8 cellular contexts compared by ENCODE assay signal in the genomic region with DNA sequence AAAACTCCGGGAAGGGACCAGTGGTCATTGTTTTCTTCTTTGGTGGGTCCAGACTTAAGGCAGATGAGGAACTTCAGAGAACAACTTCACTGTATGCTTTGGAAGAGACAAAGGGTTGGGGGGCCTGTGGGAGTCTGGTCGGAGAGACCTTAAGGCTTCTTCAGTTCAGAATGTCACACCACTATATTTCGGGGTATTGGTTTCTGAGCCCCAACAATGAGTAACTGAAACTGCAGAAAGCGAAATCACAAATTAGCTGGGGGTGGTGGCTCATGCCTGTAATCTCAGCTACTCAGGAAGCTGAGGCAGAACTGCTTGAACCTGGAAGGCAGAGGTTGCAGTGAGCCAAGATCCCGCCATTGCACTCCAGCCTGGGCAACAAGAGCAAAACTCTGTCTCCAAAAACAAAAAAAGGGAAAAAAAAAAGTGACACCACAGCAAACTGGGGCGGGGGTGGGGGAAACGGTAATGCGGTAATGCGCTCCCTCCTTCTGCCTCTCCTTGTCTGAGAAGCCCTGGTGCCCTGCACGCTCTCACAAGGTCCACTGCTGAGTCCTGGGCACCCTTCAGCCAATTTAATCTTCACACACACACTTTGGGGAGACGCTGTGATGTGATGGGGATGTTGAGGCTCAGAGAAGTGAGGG. TPM values are rescaled to one million over a fixed set of nuclear protein-coding genes. Genes with fewer than 3 reads are reported as not detected.
DNase-seq lines count a peak whose midpoint lies in the region; ATAC-seq and TF ChIP-seq lines count a peak whose summit lies in the region.
"Had no signal": no experiment of that assay in that cellular context is flagged by ENCODE, and none has a peak within 500 bp of the region (broad histone marks: within the 10 kb centered on the region; RNA-seq: fewer than 3 reads in every experiment).

No MANE protein-coding gene starts in this region.

- H3K36me3 Mint-ChIP-seq in dendritic cell treated with granulocyte-macrophage colony-stimulating factor and Interleukin-4, amounts not matched to agents 40 ng/mL and 50 ng/mL, for 4 days (ENCODE audit: low read depth), result peaks cover 6% of the 10 kb centered on the region

- H3K36me3 ChIP-seq in gastrocnemius medialis (no peaks in the 10 kb centered on the region), mucosa of descending colon (ENCODE audit: low read depth) (no peaks in the 10 kb centered on the region)

- intact Hi-C loops in dendritic cell treated with granulocyte-macrophage colony-stimulating factor and Interleukin-4, amounts not matched to agents 40 ng/mL and 50 ng/mL, for 4 days (cut with micrococcal nuclease), result no loop called here
- intact Hi-C loops in gastrocnemius medialis (cut with DNase I; ENCODE audit: low total_unique reads) (loop anchor here (1.0 to 5.0 kb wide), 2 partner anchors 27 to 279 kb away; no protein-coding TSS in a partner anchor), mucosa of descending colon (cut with DNase I, micrococcal nuclease) (no loop called here), left colon (cut with DNase I, micrococcal nuclease) (loop anchor here in 1 of 2 donors (10.0 kb wide), 1 partner anchor 281 kb away; no protein-coding TSS in a partner anchor)

- in situ Hi-C loops in gastrocnemius medialis (cut with MboI; ENCODE audit: low sequenced_read_pairs in 4 of 4), result no loop called here

- peak overlapping the region in 3 of 4 donors; percentile 49 to 98 (median 90) for H3K27ac ChIP-seq in gastrocnemius medialis

- H3K4me3 ChIP-seq in gastrocnemius medialis (no peak overlapping the region), mucosa of descending colon (no peak overlapping the region)

- peaks cover 57% of the 10 kb centered on the region for H3K4me1 Mint-ChIP-seq in dendritic cell treated with granulocyte-macrophage colony-stimulating factor and Interleukin-4, amounts not matched to agents 40 ng/mL and 50 ng/mL, for 4 days (ENCODE audit: low read depth)

- no peak overlapping the region for H3K4me3 Mint-ChIP-seq in dendritic cell treated with granulocyte-macrophage colony-stimulating factor and Interleukin-4, amounts not matched to agents 40 ng/mL and 50 ng/mL, for 4 days

- H3K9me3 Mint-ChIP-seq in dendritic cell treated with granulocyte-macrophage colony-stimulating factor and Interleukin-4, amounts not matched to agents 40 ng/mL and 50 ng/mL, for 4 days, result no peaks in the 10 kb centered on the region

- H3K9me3 ChIP-seq in gastrocnemius medialis (no peaks in the 10 kb centered on the region), mucosa of descending colon (no peaks in the 10 kb centered on the region)

- DNase-seq in gastrocnemius medialis (no peak), mucosa of descending colon (no peak), left colon (no peak)

- H3K4me1 ChIP-seq in gastrocnemius medialis (peaks cover 29 to 37% of the 10 kb centered on the region in 2 donors), mucosa of descending colon (ENCODE audit: low read depth) (peaks cover 30% of the 10 kb centered on the region)

- TF ChIP-seq CTCF in gastrocnemius medialis (IDR thresholded peaks at IDR 0.05 in 4 of 5, conservative IDR thresholded peaks at IDR 0.05 in 1 of 5) (no peak), mucosa of descending colon (IDR thresholded peaks at IDR 0.05) (no peak)

- peak overlapping the region; percentile 53 for H3K27ac Mint-ChIP-seq in dendritic cell treated with granulocyte-macrophage colony-stimulating factor and Interleukin-4, amounts not matched to agents 40 ng/mL and 50 ng/mL, for 4 days

- no peaks in the 10 kb centered on the region for H3K27me3 ChIP-seq in gastrocnemius medialis

- peak; percentile 32 for ATAC-seq in GM18517 (IDR thresholded peaks at IDR 0.05; ENCODE audit: unreplicated experiment)
- ATAC-seq in HG02870 (IDR thresholded peaks at IDR 0.05; ENCODE audit: unreplicated experiment), result peak; percentile 28
- ATAC-seq in gastrocnemius medialis, result no peak
- no peak for ATAC-seq in mucosa of descending colon
- ATAC-seq in GM19397 (IDR thresholded peaks at IDR 0.05; ENCODE audit: unreplicated experiment), result no peak
- no peak for ATAC-seq in left colon

- H3K27me3 Mint-ChIP-seq in dendritic cell treated with granulocyte-macrophage colony-stimulating factor and Interleukin-4, amounts not matched to agents 40 ng/mL and 50 ng/mL, for 4 days, result peaks cover 58% of the 10 kb centered on the region

- TF ChIP-seq POLR2A in gastrocnemius medialis (IDR thresholded peaks at IDR 0.05), result no peak

RNA-seq across cellular contexts. Expression of a gene that starts 2.2 kb away (rescaled TPM):
- total RNA-seq in gastrocnemius medialis, result 10 to 100 TPM; 20.1 to 51.2 (median 31.0) TPM
- 100 to 1,000 TPM in 1 of 3 donors, 10 to 100 TPM in 2; 48.6 to 127 (median 90.6) TPM for total RNA-seq in mucosa of descending colon
- 100 to 1,000 TPM in 1 of 2 donors, 10 to 100 TPM in 1; 73.1 to 147 TPM for total RNA-seq in left colon
- total RNA-seq: NCI-H460 had no signal

RNA-seq across cellular contexts. Expression of a gene that starts 7.7 kb away (rescaled TPM):
- 1 to 10 TPM; 2.0 to 9.9 (median 3.0) TPM for total RNA-seq in gastrocnemius medialis
- total RNA-seq in mucosa of descending colon, result 10 to 100 TPM in 1 of 3 donors, 1 to 10 TPM in 2; 2.9 to 22.1 (median 8.3) TPM
- total RNA-seq in left colon, result 1 to 10 TPM; 2.6 to 6.8 TPM

RNA-seq across cellular contexts. Expression of a gene that starts 8.7 kb away (rescaled TPM):
- total RNA-seq in gastrocnemius medialis, result 10 to 100 TPM; 14.6 to 34.8 (median 25.8) TPM
- 10 to 100 TPM in 1 of 3 donors, 1 to 10 TPM in 2; 5.7 to 11.5 (median 8.3) TPM for total RNA-seq in mucosa of descending colon
- total RNA-seq in left colon, result 1 to 10 TPM; 6.0 to 7.8 TPM

RNA-seq across cellular contexts. Expression of a gene that starts 54.0 kb away (rescaled TPM):
- not detected for total RNA-seq in gastrocnemius medialis
- not detected for total RNA-seq in mucosa of descending colon
- total RNA-seq in left colon, result not detected
- total RNA-seq: NCI-H460 had no signal

Comparison
In these comparisons a context has a peak if more than half of its experiments do, and no peak if none do; other contexts are left out.
1. ATAC-seq: peak in GM18517 (single experiment) and HG02870 (single experiment); none in gastrocnemius medialis (0 of 2), mucosa of descending colon (single experiment), GM19397 (single experiment) and left colon (single experiment).